20 cellular contexts compared by ENCODE assay signal in the genomic region with DNA sequence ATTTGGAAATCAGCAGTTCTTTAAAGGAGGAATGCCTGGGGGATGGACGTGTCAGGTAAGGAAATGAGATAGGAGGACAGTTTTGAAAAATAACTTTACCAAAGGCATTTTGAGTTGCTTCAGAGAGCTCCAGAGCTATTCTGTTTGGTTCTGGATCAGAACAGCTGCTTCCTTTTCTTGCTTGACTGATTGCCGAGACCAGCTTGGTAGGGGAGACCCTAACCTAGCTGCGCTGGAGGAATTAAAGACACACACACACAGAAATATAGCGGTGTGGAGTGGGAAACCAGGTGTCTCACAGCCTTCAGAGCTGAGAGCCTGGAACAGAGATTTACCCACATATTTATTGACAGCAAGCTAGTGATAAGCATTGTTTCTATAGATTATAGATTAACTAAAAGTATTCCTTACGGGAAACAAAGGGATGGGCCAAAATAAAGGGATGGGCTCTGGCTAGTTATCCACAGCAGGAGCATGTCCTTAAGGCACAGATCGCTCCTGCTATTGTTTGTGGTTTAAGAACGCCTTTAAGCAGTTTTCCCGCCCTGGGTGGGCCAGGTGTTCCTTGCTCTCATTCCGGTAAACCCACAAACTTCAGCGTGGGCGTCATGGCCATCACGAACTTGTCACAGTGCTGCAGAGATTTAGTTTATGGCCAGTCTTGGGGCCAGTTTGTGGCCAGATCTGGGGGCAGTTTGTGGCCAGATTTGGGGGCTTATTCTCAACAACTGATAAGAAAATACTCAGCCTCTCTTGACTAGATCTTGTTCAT.
"Had no signal": no experiment of that assay in that cellular context is flagged by ENCODE, and none has a peak within 500 bp of the region (broad histone marks: within the 10 kb centered on the region; RNA-seq: fewer than 3 reads in every experiment).

No MANE protein-coding gene starts in this region.

- H3K27me3 ChIP-seq: left lung, neutrophil, pancreas, upper lobe of right lung had no signal

- FAIRE-seq: islet of Langerhans, pancreas, TTC549 had no signal

- H3K4me3 ChIP-seq: left lung, mucosa of descending colon, pancreas, thoracic aorta, upper lobe of right lung had no signal

- H3K36me3 ChIP-seq: left lung, neutrophil, pancreas, thoracic aorta, upper lobe of right lung had no signal

- H3K4me1 ChIP-seq: left lung, pancreas, upper lobe of right lung had no signal

- H3K4me1 Mint-ChIP-seq: activated B cell treated with CpG ODN at 0.5 μM for 24 hours; activated CD8-positive, alpha-beta memory T cell treated with anti-CD3 and anti-CD28 coated beads, Interleukin-2, amount 10 ng/mL, durations not matched to agents 7 days and 5 days; naive B cell; stimulated activated memory B cell treated with anti-CD40 and anti-IgM and Interleukin-4, amounts not matched to agents 10 μg/mL and 1 μg/mL and 100 μg/mL, for 72 hours had no signal

- H3K36me3 Mint-ChIP-seq: activated CD4-positive, alpha-beta memory T cell treated with anti-CD3 and anti-CD28 coated beads for 36 hours; activated CD8-positive, alpha-beta memory T cell treated with anti-CD3 and anti-CD28 coated beads, Interleukin-2, amount 10 ng/mL, durations not matched to agents 7 days and 5 days; activated naive CD8-positive, alpha-beta T cell; naive B cell; stimulated activated memory B cell treated with anti-CD40 and anti-IgM and Interleukin-4, amounts not matched to agents 10 μg/mL and 1 μg/mL and 100 μg/mL, for 72 hours had no signal

- H3K4me3 Mint-ChIP-seq: activated B cell treated with CpG ODN at 0.5 μM for 24 hours; activated CD4-positive, alpha-beta memory T cell treated with anti-CD3 and anti-CD28 coated beads for 36 hours; activated CD8-positive, alpha-beta memory T cell treated with anti-CD3 and anti-CD28 coated beads, Interleukin-2, amount 10 ng/mL, durations not matched to agents 7 days and 5 days; activated naive CD8-positive, alpha-beta T cell; naive B cell; stimulated activated memory B cell treated with anti-CD40 and anti-IgM and Interleukin-4, amounts not matched to agents 10 μg/mL and 1 μg/mL and 100 μg/mL, for 72 hours; T-helper 2 cell treated with Interferon-gamma antibody and Interleukin-4, amounts not matched to agents 5 μg/mL and 100 μg/mL, for 36 hours had no signal

- DNase-seq: activated B cell treated with CpG ODN at 0.5 μM for 24 hours; activated CD4-positive, alpha-beta memory T cell treated with anti-CD3 and anti-CD28 coated beads for 36 hours; activated CD4-positive, alpha-beta T cell treated with anti-CD3 and anti-CD28 coated beads for 4 hours; activated CD8-positive, alpha-beta memory T cell treated with anti-CD3 and anti-CD28 coated beads, Interleukin-2, amount 10 ng/mL, durations not matched to agents 7 days and 5 days; dermis blood vessel endothelial cell; effector memory CD4-positive, alpha-beta T cell; mucosa of descending colon; naive B cell; stimulated activated CD4-positive, alpha-beta T cell treated with anti-CD3 and anti-CD28 coated beads, Interleukin-4, amount 100 ng/mL, for 4 hours; upper lobe of right lung had no signal

- ATAC-seq: activated CD8-positive, alpha-beta memory T cell treated with anti-CD3 and anti-CD28 coated beads, Interleukin-2, amount 10 ng/mL, durations not matched to agents 7 days and 5 days; left lung; mucosa of descending colon; pancreas; sciatic nerve; stimulated activated memory B cell treated with anti-CD40 and anti-IgM and Interleukin-4, amounts not matched to agents 10 μg/mL and 1 μg/mL and 100 μg/mL, for 72 hours; upper lobe of right lung had no signal

- H3K9me3 ChIP-seq: mucosa of descending colon, neutrophil, pancreas, thoracic aorta, upper lobe of right lung had no signal

- H3K27me3 Mint-ChIP-seq: activated B cell treated with CpG ODN at 0.5 μM for 24 hours; activated CD4-positive, alpha-beta memory T cell treated with anti-CD3 and anti-CD28 coated beads for 36 hours; activated CD8-positive, alpha-beta memory T cell treated with anti-CD3 and anti-CD28 coated beads, Interleukin-2, amount 10 ng/mL, durations not matched to agents 7 days and 5 days; activated naive CD8-positive, alpha-beta T cell; naive B cell; stimulated activated memory B cell treated with anti-CD40 and anti-IgM and Interleukin-4, amounts not matched to agents 10 μg/mL and 1 μg/mL and 100 μg/mL, for 72 hours had no signal

- H3K27ac ChIP-seq: left lung, neutrophil, pancreas, thoracic aorta, upper lobe of right lung had no signal

- H3K27ac Mint-ChIP-seq: activated B cell treated with CpG ODN at 0.5 μM for 24 hours; activated CD4-positive, alpha-beta memory T cell treated with anti-CD3 and anti-CD28 coated beads for 36 hours; activated CD8-positive, alpha-beta memory T cell treated with anti-CD3 and anti-CD28 coated beads, Interleukin-2, amount 10 ng/mL, durations not matched to agents 7 days and 5 days; activated naive CD8-positive, alpha-beta T cell; naive B cell; stimulated activated memory B cell treated with anti-CD40 and anti-IgM and Interleukin-4, amounts not matched to agents 10 μg/mL and 1 μg/mL and 100 μg/mL, for 72 hours; T-helper 2 cell treated with Interferon-gamma antibody and Interleukin-4, amounts not matched to agents 5 μg/mL and 100 μg/mL, for 36 hours had no signal
